8 cellular contexts compared by ENCODE assay signal in the genomic region with DNA sequence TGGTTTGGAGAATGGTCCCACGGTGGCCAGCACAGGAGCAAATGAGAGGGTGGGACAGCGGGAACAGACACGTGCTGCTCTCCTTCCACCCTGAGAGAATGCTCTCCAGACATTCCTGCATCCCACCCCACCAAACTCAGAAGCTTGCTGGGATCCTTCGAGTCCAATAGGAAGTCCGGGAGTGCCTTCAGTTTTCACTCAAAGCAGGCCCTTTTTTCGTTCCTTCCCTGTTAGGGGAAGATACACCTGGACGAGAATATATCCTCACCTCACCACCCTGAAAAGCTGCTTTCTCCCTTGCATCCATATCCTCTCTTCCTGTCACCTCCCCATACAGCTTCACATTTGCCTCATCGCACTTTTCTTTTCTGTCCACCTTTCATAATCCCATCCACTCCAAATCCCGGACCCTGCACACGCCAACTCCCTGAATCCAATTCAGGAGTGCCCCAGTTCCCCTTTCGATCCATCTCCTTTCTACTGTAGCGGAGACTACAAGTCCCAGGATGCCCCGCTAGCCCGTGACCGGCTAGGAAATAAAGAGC. TPM values are rescaled to one million over a fixed set of nuclear protein-coding genes. Genes with fewer than 3 reads are reported as not detected.
A peak's percentile ranks its signal among the peaks of the same experiment; 100 is the strongest.
DNase-seq lines count a peak whose midpoint lies in the region; ATAC-seq and TF ChIP-seq lines count a peak whose summit lies in the region.

No MANE protein-coding gene starts in this region.

- H3K27ac ChIP-seq in Panc1 (ENCODE audit: low read length) = peak overlapping the region; percentile 92
- H3K27ac ChIP-seq in skin epidermis = peak overlapping the region; percentile 23 to 100 (median 99)

- H3K4me3 ChIP-seq in Panc1 (ENCODE audit: low read depth in 2 of 2, low read length in 2 of 2) = peak overlapping the region; percentile 65 to 77
- peak overlapping the region; percentile 67 for H3K4me3 ChIP-seq in fibroblast of mammary gland (ENCODE audit: control insufficient read depth, low read depth, low read length)
- peak overlapping the region; percentile 63 to 75 (median 66) for H3K4me3 ChIP-seq in skin epidermis

- no TSS peak for BruUV-seq in Panc1 (replicated peaks; lab: Mats Ljungman, UMichigan)

- intact Hi-C loops in Panc1 (cut with micrococcal nuclease; ENCODE audit: unreplicated experiment) = no loop called here

- H3K36me3 ChIP-seq in Panc1 (ENCODE audit: control insufficient read depth, insufficient read depth, low read length) = no peaks in the 10 kb centered on the region

- H3K9me3 ChIP-seq in Panc1 (ENCODE audit: control insufficient read depth, insufficient read depth, low read depth, low read length) = no peaks in the 10 kb centered on the region

- H3K27me3 ChIP-seq in Panc1 (ENCODE audit: control insufficient read depth, insufficient read depth, low read length) = no peaks in the 10 kb centered on the region

- peak; percentile 77 for DNase-seq in NCI-H1436 treated with DMSO at 0.1 percent for 48 hours (lab: John Stamatoyannopoulos, UW)
- no peak for DNase-seq in NCI-H1436 (lab: John Stamatoyannopoulos, UW)
- no peak for DNase-seq in Panc1 (ENCODE audit: low read depth, low spot score)
- DNase-seq in fibroblast of mammary gland (ENCODE audit: low read depth) = no peak
- DNase-seq in T-helper 9 cell = no peak

- TF ChIP-seq CTCF in Panc1 (IDR thresholded peaks at IDR 0.05) (no peak), fibroblast of mammary gland (conservative IDR thresholded peaks at IDR 0.05; ENCODE audit: control insufficient read depth, insufficient read depth, low read depth, low read length) (no peak)

- CTCF ChIA-PET in Panc1 (lab: Charles Lee) = interaction anchor here (0.8 to 1.0 kb wide), 2 partner anchors 11 to 98 kb away, joined by 3 read pairs; no protein-coding TSS in a partner anchor

- in situ Hi-C loops in Panc1 (cut with HindIII; ENCODE audit: low pct_unique_long_range_greater_than_20kb, low sequenced_read_pairs) = no loop called here

- ATAC-seq in Panc1 (no peak), HG02884 (IDR thresholded peaks at IDR 0.05; ENCODE audit: unreplicated experiment) (no peak), GM18511 (IDR thresholded peaks at IDR 0.05; ENCODE audit: unreplicated experiment) (no peak)

- POLR2A ChIA-PET in Panc1 (lab: Charles Lee) = interaction anchor here (0.5 kb wide), 1 partner anchor 102 kb away, joined by 3 read pairs; no protein-coding TSS in a partner anchor

- H3K4me1 ChIP-seq in Panc1 (ENCODE audit: control insufficient read depth, insufficient read depth, low read length) = peaks cover 17% of the 10 kb centered on the region

RNA-seq across cellular contexts. Expression of a gene that starts 2.4 kb away (rescaled TPM):
- total RNA-seq in Panc1 (2021; ENCODE audit: unreplicated experiment) = 0.33 TPM
- polyA plus RNA-seq in Panc1 (2012; ENCODE audit: insufficient read length) = 0.76 TPM

RNA-seq across cellular contexts. Expression of a gene that starts 4.8 kb away (rescaled TPM):
- total RNA-seq in Panc1 (2021; ENCODE audit: unreplicated experiment) = 19.9 TPM
- 21.1 TPM for polyA plus RNA-seq in Panc1 (2012; ENCODE audit: insufficient read length)

RNA-seq across cellular contexts. Expression of a gene that starts 33.1 kb away (rescaled TPM):
- total RNA-seq in Panc1 (2021; ENCODE audit: unreplicated experiment) = 11.1 TPM
- polyA plus RNA-seq in Panc1 (2012; ENCODE audit: insufficient read length) = 8.2 TPM

RNA-seq across cellular contexts. Expression of a gene that starts 45.6 kb away (rescaled TPM):
- total RNA-seq in Panc1 (2021; ENCODE audit: unreplicated experiment) = not detected
- not detected for polyA plus RNA-seq in Panc1 (2012; ENCODE audit: insufficient read length)

RNA-seq across cellular contexts. Expression of a gene that starts 52.6 kb away (rescaled TPM):
- not detected for total RNA-seq in Panc1 (2021; ENCODE audit: unreplicated experiment)
- not detected for polyA plus RNA-seq in Panc1 (2012; ENCODE audit: insufficient read length)
